Comparison of ENCODE assay signal across 1 cellular context in the genomic region with DNA sequence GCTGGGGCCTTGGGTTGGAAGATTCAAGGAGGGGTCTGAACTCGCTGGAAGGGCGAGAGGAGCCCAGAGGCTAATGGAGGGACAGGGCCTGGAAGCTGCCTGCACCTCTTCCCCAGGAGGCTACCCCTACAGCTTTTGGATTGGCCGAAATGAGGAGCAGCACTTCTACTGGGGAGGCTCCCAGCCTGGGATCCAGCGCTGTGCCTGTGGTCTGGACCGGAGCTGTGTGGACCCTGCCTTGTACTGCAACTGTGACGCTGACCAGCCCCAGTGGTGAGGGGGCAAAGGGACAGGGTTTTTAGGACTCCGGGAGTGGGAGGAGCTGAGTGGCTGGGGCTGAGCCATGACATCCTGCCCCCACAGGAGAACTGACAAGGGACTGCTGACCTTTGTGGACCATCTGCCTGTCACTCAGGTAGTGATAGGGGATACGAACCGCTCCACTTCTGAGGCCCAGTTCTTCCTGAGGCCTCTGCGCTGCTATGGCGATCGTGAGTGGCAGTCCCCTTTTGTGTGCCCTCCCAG.
TF ChIP-seq lines count a peak whose summit lies in the region.

No MANE protein-coding gene starts in this region.

TF ChIP-seq in HepG2, 621 proteins besides CTCF, POLR2A, EP300 and RAD21:
- TF ChIP-seq, protein P1, sequence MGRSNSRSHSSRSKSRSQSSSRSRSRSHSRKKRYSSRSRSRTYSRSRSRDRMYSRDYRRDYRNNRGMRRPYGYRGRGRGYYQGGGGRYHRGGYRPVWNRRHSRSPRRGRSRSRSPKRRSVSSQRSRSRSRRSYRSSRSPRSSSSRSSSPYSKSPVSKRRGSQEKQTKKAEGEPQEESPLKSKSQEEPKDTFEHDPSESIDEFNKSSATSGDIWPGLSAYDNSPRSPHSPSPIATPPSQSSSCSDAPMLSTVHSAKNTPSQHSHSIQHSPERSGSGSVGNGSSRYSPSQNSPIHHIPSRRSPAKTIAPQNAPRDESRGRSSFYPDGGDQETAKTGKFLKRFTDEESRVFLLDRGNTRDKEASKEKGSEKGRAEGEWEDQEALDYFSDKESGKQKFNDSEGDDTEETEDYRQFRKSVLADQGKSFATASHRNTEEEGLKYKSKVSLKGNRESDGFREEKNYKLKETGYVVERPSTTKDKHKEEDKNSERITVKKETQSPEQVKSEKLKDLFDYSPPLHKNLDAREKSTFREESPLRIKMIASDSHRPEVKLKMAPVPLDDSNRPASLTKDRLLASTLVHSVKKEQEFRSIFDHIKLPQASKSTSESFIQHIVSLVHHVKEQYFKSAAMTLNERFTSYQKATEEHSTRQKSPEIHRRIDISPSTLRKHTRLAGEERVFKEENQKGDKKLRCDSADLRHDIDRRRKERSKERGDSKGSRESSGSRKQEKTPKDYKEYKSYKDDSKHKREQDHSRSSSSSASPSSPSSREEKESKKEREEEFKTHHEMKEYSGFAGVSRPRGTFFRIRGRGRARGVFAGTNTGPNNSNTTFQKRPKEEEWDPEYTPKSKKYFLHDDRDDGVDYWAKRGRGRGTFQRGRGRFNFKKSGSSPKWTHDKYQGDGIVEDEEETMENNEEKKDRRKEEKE (IDR thresholded peaks at IDR 0.05) = no peak
- TF ChIP-seq, protein P2, sequence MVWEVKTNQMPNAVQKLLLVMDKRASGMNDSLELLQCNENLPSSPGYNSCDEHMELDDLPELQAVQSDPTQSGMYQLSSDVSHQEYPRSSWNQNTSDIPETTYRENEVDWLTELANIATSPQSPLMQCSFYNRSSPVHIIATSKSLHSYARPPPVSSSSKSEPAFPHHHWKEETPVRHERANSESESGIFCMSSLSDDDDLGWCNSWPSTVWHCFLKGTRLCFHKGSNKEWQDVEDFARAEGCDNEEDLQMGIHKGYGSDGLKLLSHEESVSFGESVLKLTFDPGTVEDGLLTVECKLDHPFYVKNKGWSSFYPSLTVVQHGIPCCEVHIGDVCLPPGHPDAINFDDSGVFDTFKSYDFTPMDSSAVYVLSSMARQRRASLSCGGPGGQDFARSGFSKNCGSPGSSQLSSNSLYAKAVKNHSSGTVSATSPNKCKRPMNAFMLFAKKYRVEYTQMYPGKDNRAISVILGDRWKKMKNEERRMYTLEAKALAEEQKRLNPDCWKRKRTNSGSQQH (CRISPR knock-in tag; IDR thresholded peaks at IDR 0.05; ENCODE audit: low read depth) = no peak
- TF ChIP-seq XBP1 (CRISPR knock-in tag; IDR thresholded peaks at IDR 0.05) = no peak
- TF ChIP-seq ZNF556 (CRISPR knock-in tag; IDR thresholded peaks at IDR 0.05; ENCODE audit: borderline replicate concordance) = no peak
- TF ChIP-seq ZNF232 (CRISPR knock-in tag; IDR thresholded peaks at IDR 0.05; ENCODE audit: borderline replicate concordance) = no peak
- no peak for TF ChIP-seq ZNF337 (CRISPR knock-in tag; IDR thresholded peaks at IDR 0.05; ENCODE audit: borderline replicate concordance, low read depth)
- no peak for TF ChIP-seq PAWR (CRISPR knock-in tag; IDR thresholded peaks at IDR 0.05; ENCODE audit: borderline replicate concordance)
- no peak for TF ChIP-seq JUNB (CRISPR knock-in tag; IDR thresholded peaks at IDR 0.05; ENCODE audit: borderline replicate concordance)
- TF ChIP-seq, protein P3, sequence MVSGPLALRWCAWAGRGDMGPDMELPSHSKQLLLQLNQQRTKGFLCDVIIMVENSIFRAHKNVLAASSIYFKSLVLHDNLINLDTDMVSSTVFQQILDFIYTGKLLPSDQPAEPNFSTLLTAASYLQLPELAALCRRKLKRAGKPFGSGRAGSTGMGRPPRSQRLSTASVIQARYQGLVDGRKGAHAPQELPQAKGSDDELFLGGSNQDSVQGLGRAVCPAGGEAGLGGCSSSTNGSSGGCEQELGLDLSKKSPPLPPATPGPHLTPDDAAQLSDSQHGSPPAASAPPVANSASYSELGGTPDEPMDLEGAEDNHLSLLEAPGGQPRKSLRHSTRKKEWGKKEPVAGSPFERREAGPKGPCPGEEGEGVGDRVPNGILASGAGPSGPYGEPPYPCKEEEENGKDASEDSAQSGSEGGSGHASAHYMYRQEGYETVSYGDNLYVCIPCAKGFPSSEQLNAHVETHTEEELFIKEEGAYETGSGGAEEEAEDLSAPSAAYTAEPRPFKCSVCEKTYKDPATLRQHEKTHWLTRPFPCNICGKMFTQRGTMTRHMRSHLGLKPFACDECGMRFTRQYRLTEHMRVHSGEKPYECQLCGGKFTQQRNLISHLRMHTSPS (CRISPR knock-in tag; IDR thresholded peaks at IDR 0.05; ENCODE audit: low read depth) = no peak
- TF ChIP-seq, protein P4, sequence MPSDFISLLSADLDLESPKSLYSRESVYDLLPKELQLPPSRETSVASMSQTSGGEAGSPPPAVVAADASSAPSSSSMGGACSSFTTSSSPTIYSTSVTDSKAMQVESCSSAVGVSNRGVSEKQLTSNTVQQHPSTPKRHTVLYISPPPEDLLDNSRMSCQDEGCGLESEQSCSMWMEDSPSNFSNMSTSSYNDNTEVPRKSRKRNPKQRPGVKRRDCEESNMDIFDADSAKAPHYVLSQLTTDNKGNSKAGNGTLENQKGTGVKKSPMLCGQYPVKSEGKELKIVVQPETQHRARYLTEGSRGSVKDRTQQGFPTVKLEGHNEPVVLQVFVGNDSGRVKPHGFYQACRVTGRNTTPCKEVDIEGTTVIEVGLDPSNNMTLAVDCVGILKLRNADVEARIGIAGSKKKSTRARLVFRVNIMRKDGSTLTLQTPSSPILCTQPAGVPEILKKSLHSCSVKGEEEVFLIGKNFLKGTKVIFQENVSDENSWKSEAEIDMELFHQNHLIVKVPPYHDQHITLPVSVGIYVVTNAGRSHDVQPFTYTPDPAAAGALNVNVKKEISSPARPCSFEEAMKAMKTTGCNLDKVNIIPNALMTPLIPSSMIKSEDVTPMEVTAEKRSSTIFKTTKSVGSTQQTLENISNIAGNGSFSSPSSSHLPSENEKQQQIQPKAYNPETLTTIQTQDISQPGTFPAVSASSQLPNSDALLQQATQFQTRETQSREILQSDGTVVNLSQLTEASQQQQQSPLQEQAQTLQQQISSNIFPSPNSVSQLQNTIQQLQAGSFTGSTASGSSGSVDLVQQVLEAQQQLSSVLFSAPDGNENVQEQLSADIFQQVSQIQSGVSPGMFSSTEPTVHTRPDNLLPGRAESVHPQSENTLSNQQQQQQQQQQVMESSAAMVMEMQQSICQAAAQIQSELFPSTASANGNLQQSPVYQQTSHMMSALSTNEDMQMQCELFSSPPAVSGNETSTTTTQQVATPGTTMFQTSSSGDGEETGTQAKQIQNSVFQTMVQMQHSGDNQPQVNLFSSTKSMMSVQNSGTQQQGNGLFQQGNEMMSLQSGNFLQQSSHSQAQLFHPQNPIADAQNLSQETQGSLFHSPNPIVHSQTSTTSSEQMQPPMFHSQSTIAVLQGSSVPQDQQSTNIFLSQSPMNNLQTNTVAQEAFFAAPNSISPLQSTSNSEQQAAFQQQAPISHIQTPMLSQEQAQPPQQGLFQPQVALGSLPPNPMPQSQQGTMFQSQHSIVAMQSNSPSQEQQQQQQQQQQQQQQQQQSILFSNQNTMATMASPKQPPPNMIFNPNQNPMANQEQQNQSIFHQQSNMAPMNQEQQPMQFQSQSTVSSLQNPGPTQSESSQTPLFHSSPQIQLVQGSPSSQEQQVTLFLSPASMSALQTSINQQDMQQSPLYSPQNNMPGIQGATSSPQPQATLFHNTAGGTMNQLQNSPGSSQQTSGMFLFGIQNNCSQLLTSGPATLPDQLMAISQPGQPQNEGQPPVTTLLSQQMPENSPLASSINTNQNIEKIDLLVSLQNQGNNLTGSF (CRISPR knock-in tag; IDR thresholded peaks at IDR 0.05) = no peak
- no peak for TF ChIP-seq HNF4A (CRISPR knock-in tag; IDR thresholded peaks at IDR 0.05)
- TF ChIP-seq ZNF12 (CRISPR knock-in tag; IDR thresholded peaks at IDR 0.05) = no peak
- TF ChIP-seq, protein P5, sequence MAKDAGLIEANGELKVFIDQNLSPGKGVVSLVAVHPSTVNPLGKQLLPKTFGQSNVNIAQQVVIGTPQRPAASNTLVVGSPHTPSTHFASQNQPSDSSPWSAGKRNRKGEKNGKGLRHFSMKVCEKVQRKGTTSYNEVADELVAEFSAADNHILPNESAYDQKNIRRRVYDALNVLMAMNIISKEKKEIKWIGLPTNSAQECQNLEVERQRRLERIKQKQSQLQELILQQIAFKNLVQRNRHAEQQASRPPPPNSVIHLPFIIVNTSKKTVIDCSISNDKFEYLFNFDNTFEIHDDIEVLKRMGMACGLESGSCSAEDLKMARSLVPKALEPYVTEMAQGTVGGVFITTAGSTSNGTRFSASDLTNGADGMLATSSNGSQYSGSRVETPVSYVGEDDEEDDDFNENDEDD (CRISPR knock-in tag; IDR thresholded peaks at IDR 0.05; ENCODE audit: borderline replicate concordance) = no peak
- no peak for TF ChIP-seq ZNF121 (CRISPR knock-in tag; IDR thresholded peaks at IDR 0.05)
- no peak for TF ChIP-seq MYC (CRISPR knock-in tag; IDR thresholded peaks at IDR 0.05; ENCODE audit: borderline replicate concordance)
- TF ChIP-seq HHEX (CRISPR knock-in tag; IDR thresholded peaks at IDR 0.05) = no peak
- TF ChIP-seq SIN3A (IDR thresholded peaks at IDR 0.05; ENCODE audit: borderline replicate concordance, low read depth, low read length) = no peak
- TF ChIP-seq ZNF563 (CRISPR knock-in tag; IDR thresholded peaks at IDR 0.05) = no peak
